8 cellular contexts compared by ENCODE assay signal in the genomic region with DNA sequence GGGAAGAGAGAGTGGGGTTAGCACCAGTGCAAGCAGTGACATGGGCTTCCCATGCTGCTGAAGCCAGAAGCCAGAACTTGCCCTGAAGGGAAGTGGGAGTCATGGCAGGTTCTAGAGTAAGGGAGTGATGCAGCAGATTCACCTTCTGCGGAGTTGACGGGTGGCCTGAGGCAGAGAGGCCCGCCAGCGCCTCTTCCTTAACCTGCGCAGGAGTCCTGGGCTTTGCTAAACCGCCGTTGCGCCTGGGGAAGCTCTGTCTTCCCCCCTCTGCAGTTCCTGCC.
DNase-seq lines count a peak whose midpoint lies in the region; ATAC-seq, FAIRE-seq and TF ChIP-seq lines count a peak whose summit lies in the region.

No MANE protein-coding gene starts in this region.

- peak; percentile 2 for ATAC-seq in CD8-positive, alpha-beta T cell
- peak in 2 of 4 experiments; percentile 9 to 12 for ATAC-seq in T-cell (replicated peaks in 1 of 4)
- ATAC-seq in pancreas = no peak
- ATAC-seq in HG02970 (IDR thresholded peaks at IDR 0.05; ENCODE audit: low FRiP score, unreplicated experiment) = no peak

- peak overlapping the region; percentile 39 for H3K27ac ChIP-seq in CD8-positive, alpha-beta T cell (ENCODE audit: low read depth, low read length)
- H3K27ac ChIP-seq in pancreas = no peak overlapping the region

- no peaks in the 10 kb centered on the region for H3K27me3 ChIP-seq in CD8-positive, alpha-beta T cell (ENCODE audit: insufficient read depth, low read length)
- H3K27me3 ChIP-seq in pancreas = no peaks in the 10 kb centered on the region

- POLR2A ChIA-PET in CD8-positive, alpha-beta T cell (lab: Charles Lee) = interaction anchor here (1.0 to 1.3 kb wide), 2 partner anchors 110 to 183 kb away, joined by 5 to 7 read pairs; a partner anchor contains a TSS
- POLR2A ChIA-PET in T-cell (lab: Charles Lee) = interaction anchor here in 1 of 2 donors (0.9 kb wide), 1 partner anchor 9 kb away, joined by 3 read pairs; no protein-coding TSS in a partner anchor
- POLR2A ChIA-PET in GM10248 (lab: Yijun Ruan, JAX) = no interaction called here

- FAIRE-seq in pancreas (lab: Jason Lieb, UNC) = no peak

- WGBS in pancreas, 2 donors = 81% methylated on average over 8 of the region's 8 CpGs

- no peaks in the 10 kb centered on the region for H3K36me3 ChIP-seq in CD8-positive, alpha-beta T cell (ENCODE audit: insufficient read depth, low read length)
- H3K36me3 ChIP-seq in pancreas = no peaks in the 10 kb centered on the region

- peaks cover 6% of the 10 kb centered on the region for H3K4me1 ChIP-seq in CD8-positive, alpha-beta T cell (ENCODE audit: insufficient read depth, low read length)
- H3K4me1 ChIP-seq in pancreas = no peaks in the 10 kb centered on the region

- H3K4me3 Mint-ChIP-seq in CD8-positive, alpha-beta T cell = peak overlapping the region; percentile 80
- peak overlapping the region; percentile 78 to 83 (median 78) for H3K4me3 Mint-ChIP-seq in T-cell

- DNase-seq in CD8-positive, alpha-beta T cell = no peak
- DNase-seq in T-cell (peak in 3 of 34 experiments; percentile 7 to 25 (median 23)), fibroblast of mammary gland (ENCODE audit: low read depth) (no peak), pancreas (peak in 2 of 6 donors; percentile 42 to 48), hepatic stellate cell (ENCODE audit: low spot score) (no peak), GM10248 (ENCODE audit: extremely low spot score) (no peak), NCI-H1930 (lab: John Stamatoyannopoulos, UW) (no peak)

- H3K4me1 Mint-ChIP-seq in CD8-positive, alpha-beta T cell (ENCODE audit: low read depth) = peaks cover 12% of the 10 kb centered on the region
- H3K4me1 Mint-ChIP-seq in T-cell = peaks cover 12 to 21% (median 12%) of the 10 kb centered on the region in 3 donors

- no peak for TF ChIP-seq CTCF in CD8-positive, alpha-beta T cell (IDR thresholded peaks at IDR 0.05)
- TF ChIP-seq CTCF in fibroblast of mammary gland (conservative IDR thresholded peaks at IDR 0.05; ENCODE audit: control insufficient read depth, insufficient read depth, low read depth, low read length) = no peak
- TF ChIP-seq CTCF in pancreas (IDR thresholded peaks at IDR 0.05) = no peak
- TF ChIP-seq CTCF in GM10248 (IDR thresholded peaks at IDR 0.05; ENCODE audit: control extremely low read depth, extremely low read depth, low read depth, missing control alignments) = no peak

- H3K9me3 Mint-ChIP-seq in CD8-positive, alpha-beta T cell = no peaks in the 10 kb centered on the region
- no peaks in the 10 kb centered on the region for H3K9me3 Mint-ChIP-seq in T-cell

- H3K27me3 Mint-ChIP-seq in CD8-positive, alpha-beta T cell (ENCODE audit: low read depth) = no peaks in the 10 kb centered on the region
- H3K27me3 Mint-ChIP-seq in T-cell = no peaks in the 10 kb centered on the region

- no peaks in the 10 kb centered on the region for H3K9me3 ChIP-seq in CD8-positive, alpha-beta T cell (ENCODE audit: low read length)
- no peaks in the 10 kb centered on the region for H3K9me3 ChIP-seq in pancreas

- intact Hi-C loops in CD8-positive, alpha-beta T cell (cut with DNase I, micrococcal nuclease) = loop anchor here in 1 of 2 experiments (5.0 to 10.0 kb wide), 4 partner anchors 63 to 540 kb away; a partner anchor contains a TSS
- intact Hi-C loops in pancreas (cut with DNase I) = no loop called here

- CTCF ChIA-PET in CD8-positive, alpha-beta T cell (lab: Charles Lee) = interaction anchor here (0.9 to 1.2 kb wide), 3 partner anchors 61 to 226 kb away, joined by 3 read pairs; no protein-coding TSS in a partner anchor
- CTCF ChIA-PET in T-cell (lab: Charles Lee) = no interaction called here
- CTCF ChIA-PET in GM10248 (lab: Yijun Ruan, JAX) = interaction anchor here (1.3 kb wide), 1 partner anchor 109 kb away, joined by 3 read pairs; a partner anchor contains a TSS

- H3K4me3 ChIP-seq in CD8-positive, alpha-beta T cell (ENCODE audit: low read depth, low read length) = peak overlapping the region; percentile 81
- peak overlapping the region; percentile 47 for H3K4me3 ChIP-seq in fibroblast of mammary gland (ENCODE audit: control insufficient read depth, low read depth, low read length)
- H3K4me3 ChIP-seq in pancreas = peak overlapping the region in 3 of 4 donors; percentile 44 to 51 (median 49)

- H3K27ac Mint-ChIP-seq in CD8-positive, alpha-beta T cell = peak overlapping the region; percentile 52
- peak overlapping the region; percentile 49 for H3K27ac Mint-ChIP-seq in T-cell

- peaks cover 16% of the 10 kb centered on the region for H3K36me3 Mint-ChIP-seq in CD8-positive, alpha-beta T cell
- no peaks in the 10 kb centered on the region for H3K36me3 Mint-ChIP-seq in T-cell

Comparison
In these comparisons a context has a peak if more than half of its experiments do, and no peak if none do; other contexts are left out.
1. CTCF ChIA-PET loops: an anchor here in CD8-positive, alpha-beta T cell (0.9 to 1.2 kb wide) and GM10248 (1.3 kb wide); none called in T-cell.